Comparison of ENCODE assay signal across 1 cellular context in genomic region chr7:151448261-151449252, GRCh38.
A peak's percentile ranks its signal among the peaks of the same experiment; 100 is the strongest.
TF ChIP-seq lines count a peak whose summit lies in the region.

No MANE protein-coding gene starts in this region.

TF ChIP-seq in GM12878, 131 proteins besides CTCF, POLR2A, EP300 and RAD21 (continued from another document):
- TF ChIP-seq STAT3 (IDR thresholded peaks at IDR 0.05; ENCODE audit: low read depth, low read length), result no peak
- no peak for TF ChIP-seq NFYA (IDR thresholded peaks at IDR 0.05; ENCODE audit: borderline replicate concordance, low read depth, low read length)
- TF ChIP-seq ZZZ3 (IDR thresholded peaks at IDR 0.05; ENCODE audit: control insufficient read depth, insufficient read length, low read depth), result no peak
- no peak for TF ChIP-seq SMAD1 (IDR thresholded peaks at IDR 0.05; ENCODE audit: low read depth, partially characterized antibody)
- TF ChIP-seq IKZF1 (conservative IDR thresholded peaks at IDR 0.05), result peak; percentile 39; the same call in 1 of the 2 replicates
- no peak for TF ChIP-seq ZNF217 (IDR thresholded peaks at IDR 0.05)
- no peak for TF ChIP-seq MYB (IDR thresholded peaks at IDR 0.05; ENCODE audit: borderline replicate concordance, low read depth, low read length)
- TF ChIP-seq, protein P1, sequence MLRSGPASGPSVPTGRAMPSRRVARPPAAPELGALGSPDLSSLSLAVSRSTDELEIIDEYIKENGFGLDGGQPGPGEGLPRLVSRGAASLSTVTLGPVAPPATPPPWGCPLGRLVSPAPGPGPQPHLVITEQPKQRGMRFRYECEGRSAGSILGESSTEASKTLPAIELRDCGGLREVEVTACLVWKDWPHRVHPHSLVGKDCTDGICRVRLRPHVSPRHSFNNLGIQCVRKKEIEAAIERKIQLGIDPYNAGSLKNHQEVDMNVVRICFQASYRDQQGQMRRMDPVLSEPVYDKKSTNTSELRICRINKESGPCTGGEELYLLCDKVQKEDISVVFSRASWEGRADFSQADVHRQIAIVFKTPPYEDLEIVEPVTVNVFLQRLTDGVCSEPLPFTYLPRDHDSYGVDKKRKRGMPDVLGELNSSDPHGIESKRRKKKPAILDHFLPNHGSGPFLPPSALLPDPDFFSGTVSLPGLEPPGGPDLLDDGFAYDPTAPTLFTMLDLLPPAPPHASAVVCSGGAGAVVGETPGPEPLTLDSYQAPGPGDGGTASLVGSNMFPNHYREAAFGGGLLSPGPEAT (IDR thresholded peaks at IDR 0.05; ENCODE audit: low read depth), result no peak
- TF ChIP-seq HDGF (IDR thresholded peaks at IDR 0.05), result no peak
- TF ChIP-seq EED (IDR thresholded peaks at IDR 0.05; ENCODE audit: low read depth), result no peak
- no peak for TF ChIP-seq HCFC1 (IDR thresholded peaks at IDR 0.05; ENCODE audit: low read length)
- no peak for TF ChIP-seq PKNOX1 (IDR thresholded peaks at IDR 0.05)
- TF ChIP-seq SUZ12 (IDR thresholded peaks at IDR 0.05; ENCODE audit: unreplicated experiment), result no peak
- no peak for TF ChIP-seq CHD4 (IDR thresholded peaks at IDR 0.05)
- TF ChIP-seq SMC3 (IDR thresholded peaks at IDR 0.05; ENCODE audit: borderline replicate concordance, low read length), result peak; percentile 67
- TF ChIP-seq ZNF592 (IDR thresholded peaks at IDR 0.05), result no peak
- no peak for TF ChIP-seq ZNF622 (IDR thresholded peaks at IDR 0.05)
- no peak for TF ChIP-seq ZNF274 (IDR thresholded peaks at IDR 0.05; ENCODE audit: insufficient read depth, insufficient read length)
- no peak for TF ChIP-seq ZBTB11 (CRISPR knock-in tag; IDR thresholded peaks at IDR 0.05)
- TF ChIP-seq, protein P2, sequence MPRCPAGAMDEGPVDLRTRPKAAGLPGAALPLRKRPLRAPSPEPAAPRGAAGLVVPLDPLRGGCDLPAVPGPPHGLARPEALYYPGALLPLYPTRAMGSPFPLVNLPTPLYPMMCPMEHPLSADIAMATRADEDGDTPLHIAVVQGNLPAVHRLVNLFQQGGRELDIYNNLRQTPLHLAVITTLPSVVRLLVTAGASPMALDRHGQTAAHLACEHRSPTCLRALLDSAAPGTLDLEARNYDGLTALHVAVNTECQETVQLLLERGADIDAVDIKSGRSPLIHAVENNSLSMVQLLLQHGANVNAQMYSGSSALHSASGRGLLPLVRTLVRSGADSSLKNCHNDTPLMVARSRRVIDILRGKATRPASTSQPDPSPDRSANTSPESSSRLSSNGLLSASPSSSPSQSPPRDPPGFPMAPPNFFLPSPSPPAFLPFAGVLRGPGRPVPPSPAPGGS (IDR thresholded peaks at IDR 0.05; ENCODE audit: borderline replicate concordance, insufficient read depth, low read depth, low read length, poor library complexity, severe bottlenecking), result no peak
- no peak for TF ChIP-seq NFXL1 (IDR thresholded peaks at IDR 0.05; ENCODE audit: borderline replicate concordance)
- TF ChIP-seq RAD51 (IDR thresholded peaks at IDR 0.05), result no peak
- no peak for TF ChIP-seq BACH1 (IDR thresholded peaks at IDR 0.05; ENCODE audit: borderline replicate concordance)
- no peak for TF ChIP-seq TBL1XR1 (IDR thresholded peaks at IDR 0.05; ENCODE audit: low read depth, low read length)
- no peak for TF ChIP-seq MLLT1 (IDR thresholded peaks at IDR 0.05)
- 0 out of 2 replicates have a peak, but pooled peaks have one; percentile 22 for TF ChIP-seq RUNX3 (IDR thresholded peaks at IDR 0.05; ENCODE audit: low read length)
- 0 out of 2 replicates have a peak, but pooled peaks have one; percentile 50 for TF ChIP-seq RB1 (IDR thresholded peaks at IDR 0.05; ENCODE audit: borderline replicate concordance)
- peak; percentile 32; the same call in 1 of the 2 replicates for TF ChIP-seq YY1 (IDR thresholded peaks at IDR 0.05; ENCODE audit: low read depth, low read length)
